8 cellular contexts compared by ENCODE assay signal in the genomic region with DNA sequence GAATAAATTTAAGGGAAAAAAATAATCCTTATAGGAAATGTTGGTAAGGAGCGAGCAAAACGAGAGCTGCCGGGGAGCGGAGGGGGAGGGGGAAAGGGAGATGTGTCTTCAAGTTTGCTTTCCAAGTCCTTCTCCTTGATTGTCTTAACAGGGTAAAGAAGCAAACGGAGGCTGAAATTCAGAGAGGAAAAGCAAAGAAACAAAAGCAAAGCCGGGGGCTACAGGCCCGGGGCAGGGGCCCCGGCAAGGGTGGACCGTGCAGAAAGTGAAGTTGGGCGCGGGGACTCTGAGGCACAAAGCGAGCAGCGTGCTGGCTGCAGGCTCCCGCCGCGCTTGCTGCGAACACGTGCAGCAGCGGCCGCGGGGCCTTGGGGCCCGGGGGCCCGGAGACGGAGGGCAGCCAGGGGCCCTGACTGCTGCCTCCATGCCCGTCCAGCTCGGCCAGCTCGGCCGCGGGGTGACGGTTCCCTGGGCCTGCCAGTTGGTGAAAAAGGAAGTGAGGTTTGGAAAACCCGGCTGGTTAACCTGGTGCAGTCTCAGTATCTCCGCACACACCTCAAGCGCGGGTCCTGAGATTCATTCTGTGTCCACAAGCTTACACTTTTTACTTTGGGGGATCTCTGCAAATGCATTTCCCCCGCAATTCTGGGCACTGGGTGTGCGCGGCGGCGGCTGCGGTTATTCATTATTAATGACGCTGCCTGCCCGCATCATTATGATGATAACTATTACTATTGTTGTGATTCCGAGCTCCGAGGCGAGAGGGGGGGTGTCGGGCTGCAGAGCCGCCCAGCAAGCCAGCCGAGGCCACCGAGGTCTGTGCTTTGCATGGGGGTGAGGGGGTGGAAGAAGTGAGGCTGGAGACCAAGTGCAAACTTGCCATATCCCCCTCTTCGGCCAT. TPM values are rescaled to one million over a fixed set of nuclear protein-coding genes. Genes with fewer than 3 reads are reported as not detected.
DNase-seq lines count a peak whose midpoint lies in the region; ATAC-seq and TF ChIP-seq lines count a peak whose summit lies in the region.

No MANE protein-coding gene starts in this region.

- H3F3A ChIP-seq in DOHH2 (ENCODE audit: control insufficient read depth, insufficient read depth), result peaks cover 38% of the 10 kb centered on the region

- peak overlapping the region; percentile 95 for H3K4me2 ChIP-seq in DOHH2 (ENCODE audit: low read length)

- H3K79me2 ChIP-seq in DOHH2 (ENCODE audit: control insufficient read depth, low read length), result peaks cover 100% of the 10 kb centered on the region

- ATAC-seq in right lobe of liver, result peak; percentile 18 to 34 (median 26)
- ATAC-seq in HG02571 (IDR thresholded peaks at IDR 0.05; ENCODE audit: unreplicated experiment), result no peak

- H3K4me1 ChIP-seq in DOHH2 (ENCODE audit: control insufficient read depth, low read length), result peaks cover 44% of the 10 kb centered on the region
- no peaks in the 10 kb centered on the region for H3K4me1 ChIP-seq in breast epithelium
- H3K4me1 ChIP-seq in right lobe of liver, result peaks cover 0 to 35% (median 9%) of the 10 kb centered on the region in 4 donors
- peaks cover 19 to 22% of the 10 kb centered on the region in 2 donors for H3K4me1 ChIP-seq in thyroid gland

- peaks cover 87% of the 10 kb centered on the region for H3K36me3 ChIP-seq in DOHH2 (ENCODE audit: control insufficient read depth, low read length)
- H3K36me3 ChIP-seq in breast epithelium, result no peaks in the 10 kb centered on the region
- H3K36me3 ChIP-seq in right lobe of liver, result no peaks in the 10 kb centered on the region
- H3K36me3 ChIP-seq in thyroid gland, result no peaks in the 10 kb centered on the region

- H3K27ac ChIP-seq in DOHH2 (ENCODE audit: low read depth, low read length) (peak overlapping the region; percentile 95), breast epithelium (peak overlapping the region; percentile 48 to 76), right lobe of liver (peak overlapping the region in 1 of 3 donors; percentile 9), thyroid gland (no peak overlapping the region)

- peaks cover 23% of the 10 kb centered on the region for H4K20me1 ChIP-seq in DOHH2 (ENCODE audit: control insufficient read depth, insufficient read depth, low read depth, low read length)

- H3K27me3 ChIP-seq in DOHH2 (ENCODE audit: control insufficient read depth, low read length) (no peaks in the 10 kb centered on the region), breast epithelium (no peaks in the 10 kb centered on the region), right lobe of liver (peaks cover 5 to 17% of the 10 kb centered on the region in 2 donors), thyroid gland (no peaks in the 10 kb centered on the region)

- no peaks in the 10 kb centered on the region for H3K9me3 ChIP-seq in DOHH2 (ENCODE audit: control insufficient read depth, insufficient read depth, low read length)
- no peaks in the 10 kb centered on the region for H3K9me3 ChIP-seq in breast epithelium
- H3K9me3 ChIP-seq in right lobe of liver, result no peaks in the 10 kb centered on the region
- no peaks in the 10 kb centered on the region for H3K9me3 ChIP-seq in thyroid gland

- TF ChIP-seq CTCF in DOHH2 (IDR thresholded peaks at IDR 0.05; ENCODE audit: low read depth, low read length, poor library complexity, severe bottlenecking), result no peak
- TF ChIP-seq CTCF in GM20000 (IDR thresholded peaks at IDR 0.05; ENCODE audit: extremely low read depth, missing control alignments), result no peak
- no peak for TF ChIP-seq CTCF in breast epithelium (IDR thresholded peaks at IDR 0.05)
- TF ChIP-seq CTCF in right lobe of liver (IDR thresholded peaks at IDR 0.05), result no peak
- TF ChIP-seq CTCF in thyroid gland (IDR thresholded peaks at IDR 0.05), result no peak

- WGBS in right lobe of liver (ENCODE audit: insufficient coverage, low coverage, low lambda C conversion rate, missing lambda C conversion rate), result 3% methylated on average over 29 of the region's 50 CpGs
- 2 to 4% methylated on average over 40 to 41 of the region's 50 CpGs for WGBS in thyroid gland, 2 donors

- intact Hi-C loops in breast epithelium (cut with DNase I; ENCODE audit: low total_unique reads) (loop anchor here (5.0 kb wide), 1 partner anchor 318 kb away; no protein-coding TSS in a partner anchor), right lobe of liver (cut with DNase I) (loop anchor here in 1 of 2 donors (10.0 kb wide), 1 partner anchor 1255 kb away; no protein-coding TSS in a partner anchor), thyroid gland (cut with DNase I) (loop anchor here (10.0 kb wide), 1 partner anchor 1255 kb away; no protein-coding TSS in a partner anchor)

- peak overlapping the region; percentile 88 for H3K4me3 ChIP-seq in DOHH2 (ENCODE audit: low read length)
- peak overlapping the region; percentile 56 to 78 (median 73) for H3K4me3 ChIP-seq in breast epithelium
- peak overlapping the region; percentile 59 to 69 (median 65) for H3K4me3 ChIP-seq in right lobe of liver
- H3K4me3 ChIP-seq in thyroid gland (replicated peaks in 1 of 3), result peak overlapping the region; percentile 22 to 60 (median 27)

- DNase-seq in GM20000 (ENCODE audit: low spot score), result peak; percentile 27
- peak; percentile 76 for DNase-seq in NCI-H510A treated with DMSO at 0.1 percent for 48 hours (lab: John Stamatoyannopoulos, UW)
- DNase-seq in breast epithelium (ENCODE audit: low spot score in 2 of 2), result no peak
- peak in 1 of 3 donors; percentile 39 for DNase-seq in right lobe of liver
- peak; percentile 26 to 32 for DNase-seq in thyroid gland
- DNase-seq in mesenteric fat pad (ENCODE audit: low spot score), result no peak

- H3K9me2 ChIP-seq in DOHH2 (replicated peaks; ENCODE audit: control insufficient read depth, low read length), result no peaks in the 10 kb centered on the region

- TF ChIP-seq POLR2A in breast epithelium (IDR thresholded peaks at IDR 0.05) (no peak), right lobe of liver (IDR thresholded peaks at IDR 0.05) (no peak), thyroid gland (IDR thresholded peaks at IDR 0.05) (no peak)

RNA-seq across cellular contexts. Expression of gene BCL11A, which starts 4.0 kb away (rescaled TPM):
- 10 to 100 TPM in 1 of 3 donors, 1 to 10 TPM in 1, under 1 TPM in 1; 0.64 to 13.5 (median 6.2) TPM for total RNA-seq in breast epithelium
- total RNA-seq in right lobe of liver, result under 1 TPM; 0.06 to 0.80 (median 0.37) TPM
- 10 to 100 TPM in 1 of 4 donors, 1 to 10 TPM in 3; 4.6 to 12.8 (median 9.0) TPM for total RNA-seq in thyroid gland
- 0.64 TPM for total RNA-seq in mesenteric fat pad

Comparison
In these comparisons a context has a peak if more than half of its experiments do, and no peak if none do; other contexts are left out.
1. H3K27ac ChIP-seq: peak in DOHH2 (single experiment) and breast epithelium (2 of 2); none in thyroid gland (0 of 3).
2. H3K4me3 ChIP-seq: peak in every context shown above with its lines; median percentile 88 in DOHH2; 73 in breast epithelium; 65 in right lobe of liver; 27 in thyroid gland.
3. DNase-seq: peak in GM20000 (single experiment), NCI-H510A treated with DMSO at 0.1 percent for 48 hours (single experiment) and thyroid gland (2 of 2); none in breast epithelium (0 of 2) and mesenteric fat pad (single experiment).